Comparison of ENCODE assay signal across 1 cellular context in the genomic region with DNA sequence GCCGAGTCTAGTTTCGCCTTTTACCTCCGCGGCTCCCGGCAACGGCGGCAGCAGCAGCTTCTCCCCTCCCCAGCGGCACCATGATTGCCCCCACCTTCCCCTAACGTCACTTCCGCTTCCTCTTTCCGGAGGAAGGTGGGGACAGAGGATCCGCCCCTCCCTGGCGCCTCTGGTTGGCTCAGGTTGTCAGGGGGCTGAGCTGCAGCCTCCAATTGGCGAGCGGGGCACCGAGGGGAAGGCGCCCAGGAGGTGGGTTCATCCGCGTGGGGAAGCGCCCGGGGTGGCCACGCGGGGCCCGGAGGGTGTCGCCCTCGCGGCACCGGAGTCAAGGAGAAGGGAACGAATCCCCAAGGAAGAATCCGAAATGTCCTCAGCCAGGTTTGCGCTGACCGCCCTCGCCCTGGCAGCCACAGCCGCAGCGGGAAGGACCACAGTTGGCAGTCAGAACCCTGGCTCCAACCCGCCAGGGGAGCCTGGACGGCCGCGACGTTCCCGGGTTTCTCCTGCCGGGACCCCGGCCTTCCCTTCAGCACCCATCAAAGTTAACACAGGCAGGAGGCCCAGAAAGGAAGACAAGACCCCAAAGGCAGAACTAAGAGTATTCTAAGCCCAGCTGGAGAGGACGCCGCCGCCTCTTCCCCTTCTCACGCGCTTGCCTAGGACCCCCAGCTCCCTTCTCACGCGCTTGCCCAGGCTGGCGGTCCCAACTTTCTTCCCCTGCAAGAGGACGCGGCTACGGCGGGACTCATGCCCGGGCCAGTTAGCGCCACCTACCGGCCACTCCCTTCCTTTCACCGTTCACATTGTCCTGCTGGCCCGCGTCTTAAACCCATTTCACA.
A peak's percentile ranks its signal among the peaks of the same experiment; 100 is the strongest.
TF ChIP-seq lines count a peak whose summit lies in the region.

A gene (minus strand): TSS at position 86 of the 839 bp plus-strand sequence. CDS start 1,934 bp downstream, outside the sequence.

TF ChIP-seq in HEK293, 187 proteins besides CTCF, POLR2A, EP300 and RAD21 (continued from another document):
- TF ChIP-seq, protein P1, sequence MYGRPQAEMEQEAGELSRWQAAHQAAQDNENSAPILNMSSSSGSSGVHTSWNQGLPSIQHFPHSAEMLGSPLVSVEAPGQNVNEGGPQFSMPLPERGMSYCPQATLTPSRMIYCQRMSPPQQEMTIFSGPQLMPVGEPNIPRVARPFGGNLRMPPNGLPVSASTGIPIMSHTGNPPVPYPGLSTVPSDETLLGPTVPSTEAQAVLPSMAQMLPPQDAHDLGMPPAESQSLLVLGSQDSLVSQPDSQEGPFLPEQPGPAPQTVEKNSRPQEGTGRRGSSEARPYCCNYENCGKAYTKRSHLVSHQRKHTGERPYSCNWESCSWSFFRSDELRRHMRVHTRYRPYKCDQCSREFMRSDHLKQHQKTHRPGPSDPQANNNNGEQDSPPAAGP (tag by site-specific recombination; IDR thresholded peaks at IDR 0.05): 0 out of 2 replicates have a peak, but pooled peaks have one; percentile 48
- no peak for TF ChIP-seq MYNN (tag by site-specific recombination; IDR thresholded peaks at IDR 0.05; ENCODE audit: borderline replicate concordance)
- TF ChIP-seq ZFHX2 (tag by site-specific recombination; conservative IDR thresholded peaks at IDR 0.05): peak; percentile 58; the same call in 1 of the 2 replicates
- TF ChIP-seq ZIC2 (tag by site-specific recombination; IDR thresholded peaks at IDR 0.05): peak; percentile 75
